1 cellular context compared by ENCODE assay signal in genomic region chr1:3664700-3665375, GRCh38.
TF ChIP-seq lines count a peak whose summit lies in the region.

No MANE protein-coding gene starts in this region.

TF ChIP-seq in GM12878, 131 proteins besides CTCF, POLR2A, EP300 and RAD21:
- TF ChIP-seq SUZ12 (IDR thresholded peaks at IDR 0.05; ENCODE audit: unreplicated experiment) (no peak), GABPA (IDR thresholded peaks at IDR 0.05; ENCODE audit: low read depth) (no peak), USF1 (IDR thresholded peaks at IDR 0.05; ENCODE audit: borderline replicate concordance, extremely low read length, insufficient read depth, low read depth, low read length) (no peak), ASH2L (IDR thresholded peaks at IDR 0.05; ENCODE audit: borderline replicate concordance, low read depth) (no peak), LARP7 (IDR thresholded peaks at IDR 0.05) (0 out of 2 replicates have a peak, but pooled peaks have one; percentile 22), E2F4 (IDR thresholded peaks at IDR 0.05; ENCODE audit: low read depth, low read length) (no peak), ZBED1 (IDR thresholded peaks at IDR 0.05; ENCODE audit: borderline replicate concordance) (0 out of 2 replicates have a peak, but pooled peaks have one; percentile 30), ZNF207 (IDR thresholded peaks at IDR 0.05; ENCODE audit: borderline replicate concordance) (no peak), CBFB (IDR thresholded peaks at IDR 0.05; ENCODE audit: low read depth) (no peak), BHLHE40 (IDR thresholded peaks at IDR 0.05; ENCODE audit: borderline replicate concordance in 1 of 2, low read depth in 2 of 2, low read length in 1 of 2) (0 out of 4 replicates have a peak, but pooled peaks of 1 of the 2 experiments have one; percentile 43), SIN3A (IDR thresholded peaks at IDR 0.05; ENCODE audit: low read depth, low read length) (no peak), JUNB (IDR thresholded peaks at IDR 0.05) (0 out of 2 replicates have a peak, but pooled peaks have one; percentile 15), RUNX3 (IDR thresholded peaks at IDR 0.05; ENCODE audit: low read length) (peak; percentile 83), POLR2AphosphoS5 (IDR thresholded peaks at IDR 0.05; ENCODE audit: low read length) (no peak; the same call in 1 of the 2 replicates), GATAD2B (conservative IDR thresholded peaks at IDR 0.05; ENCODE audit: low read depth) (no peak), REST (IDR thresholded peaks at IDR 0.05; ENCODE audit: low read depth, low read length) (no peak), IKZF1 (conservative IDR thresholded peaks at IDR 0.05) (0 out of 2 replicates have a peak, but pooled peaks have one; percentile 22), E4F1 (IDR thresholded peaks at IDR 0.05; ENCODE audit: borderline replicate concordance, partially characterized antibody) (no peak), CEBPB (IDR thresholded peaks at IDR 0.05; ENCODE audit: borderline replicate concordance in 1 of 2, low read depth in 2 of 2, low read length in 2 of 2) (no peak), TAF1 (IDR thresholded peaks at IDR 0.05; ENCODE audit: borderline replicate concordance, low read depth, low read length) (0 out of 2 replicates have a peak, but pooled peaks have one; percentile 15), NFXL1 (IDR thresholded peaks at IDR 0.05; ENCODE audit: borderline replicate concordance) (no peak), TCF12 (IDR thresholded peaks at IDR 0.05; ENCODE audit: low read depth, low read length) (no peak), CHD1 (IDR thresholded peaks at IDR 0.05; ENCODE audit: low read depth, low read length) (no peak), ZNF687 (IDR thresholded peaks at IDR 0.05) (no peak), MTA2 (IDR thresholded peaks at IDR 0.05; ENCODE audit: low read depth) (no peak; the same call in none of the 2 replicates), ZNF384 (IDR thresholded peaks at IDR 0.05; ENCODE audit: borderline replicate concordance, low read depth, low read length) (no peak), NBN (IDR thresholded peaks at IDR 0.05) (0 out of 2 replicates have a peak, but pooled peaks have one; percentile 24), ZBTB33 (IDR thresholded peaks at IDR 0.05) (no peak), PAX5 (IDR thresholded peaks at IDR 0.05; ENCODE audit: borderline replicate concordance, low read depth, low read length) (0 out of 2 replicates have a peak, but pooled peaks have one; percentile 12), HDAC6 (IDR thresholded peaks at IDR 0.05; ENCODE audit: unreplicated experiment) (no peak), POLR2AphosphoS2 (IDR thresholded peaks at IDR 0.05; ENCODE audit: low read depth, low read length) (no peak), FOXM1 (IDR thresholded peaks at IDR 0.05; ENCODE audit: low read depth, low read length) (0 out of 2 replicates have a peak, but pooled peaks have one; percentile 8), DPF2 (IDR thresholded peaks at IDR 0.05) (0 out of 2 replicates have a peak, but pooled peaks have one; percentile 28), NRF1 (conservative IDR thresholded peaks at IDR 0.05; ENCODE audit: low read depth, low read length) (no peak), RB1 (IDR thresholded peaks at IDR 0.05; ENCODE audit: borderline replicate concordance) (0 out of 2 replicates have a peak, but pooled peaks have one; percentile 47), HDGF (IDR thresholded peaks at IDR 0.05) (0 out of 2 replicates have a peak, but pooled peaks have one; percentile 7), FOXK2 (IDR thresholded peaks at IDR 0.05) (no peak)
